ENCODE assay signal across 17 cellular contexts in the genomic region with DNA sequence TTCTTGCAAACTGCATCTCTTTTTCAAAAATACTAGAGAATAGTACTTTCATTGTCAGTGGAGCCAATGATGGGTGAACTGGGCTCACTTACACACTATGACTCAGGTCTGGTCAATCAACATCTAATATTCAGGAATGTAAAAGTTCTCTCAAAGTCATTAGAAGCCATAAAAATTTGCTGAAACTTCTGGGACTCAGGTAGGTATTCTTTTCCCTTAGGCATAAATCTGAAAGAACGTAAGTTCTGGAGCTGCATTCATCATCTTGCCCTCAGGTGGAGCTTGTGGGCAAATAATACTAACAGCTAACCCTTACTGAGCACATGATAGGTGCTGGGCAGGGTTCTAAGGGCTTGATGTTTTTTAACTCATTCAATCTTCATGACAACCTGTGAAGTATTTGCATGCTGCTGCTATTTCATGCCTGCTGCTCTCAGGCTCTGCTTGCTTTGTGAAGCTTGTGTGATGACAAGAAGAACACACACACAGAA.
DNase-seq lines count a peak whose midpoint lies in the region; ATAC-seq and TF ChIP-seq lines count a peak whose summit lies in the region.
"Had no signal": no experiment of that assay in that cellular context is flagged by ENCODE, and none has a peak within 500 bp of the region (broad histone marks: within the 10 kb centered on the region; RNA-seq: fewer than 3 reads in every experiment).

No MANE protein-coding gene starts in this region.

- H3K9me3 ChIP-seq in IMR-90 (ENCODE audit: control insufficient read depth, insufficient read depth, low read length), result no peaks in the 10 kb centered on the region
- no peaks in the 10 kb centered on the region for H3K9me3 ChIP-seq in SK-N-SH
- H3K9me3 ChIP-seq: heart right ventricle had no signal

- H3K56ac ChIP-seq in IMR-90 (ENCODE audit: extremely low read depth, insufficient read depth, low read length), result no peak overlapping the region

- ATAC-seq in IMR-90 (ENCODE audit: low read depth) (peak; percentile 24; the same call in 1 of the 2 replicates), foreskin keratinocyte (peak; percentile 92), GM19452 (IDR thresholded peaks at IDR 0.05; ENCODE audit: unreplicated experiment) (no peak)
- ATAC-seq: activated CD8-positive, alpha-beta T cell treated with anti-CD3 and anti-CD28 coated beads, Interleukin-2, amount 10 ng/mL, durations not matched to agents 7 days and 5 days; heart right ventricle had no signal

- H3K9ac ChIP-seq in IMR-90 (ENCODE audit: low read depth, low read length) (no peak overlapping the region), SK-N-SH (no peak overlapping the region)

- H2BK20ac ChIP-seq in IMR-90 (ENCODE audit: low read depth, low read length), result no peak overlapping the region

- H3K36me3 ChIP-seq in IMR-90 (ENCODE audit: control insufficient read depth, insufficient read depth, low read length) (no peaks in the 10 kb centered on the region), SK-N-SH (replicated peaks in 1 of 2; ENCODE audit: control insufficient read depth in 1 of 2, insufficient read depth in 2 of 2, low read length in 1 of 2) (no peaks in the 10 kb centered on the region)
- H3K36me3 ChIP-seq: heart right ventricle had no signal

- H2AK9ac ChIP-seq in IMR-90 (replicated peaks; ENCODE audit: low read depth, low read length, poor library complexity), result no peak overlapping the region

- H3K27me3 ChIP-seq in IMR-90 (ENCODE audit: control insufficient read depth, insufficient read depth, low read length) (no peaks in the 10 kb centered on the region), SK-N-SH (ENCODE audit: insufficient read depth) (no peaks in the 10 kb centered on the region), foreskin keratinocyte (no peaks in the 10 kb centered on the region)

- no peak overlapping the region for H3K18ac ChIP-seq in IMR-90 (ENCODE audit: low read depth, low read length)

- H3K4me2 ChIP-seq in IMR-90 (ENCODE audit: low read depth, low read length) (no peak overlapping the region), SK-N-SH (no peak overlapping the region)

- no peak overlapping the region for H2BK15ac ChIP-seq in IMR-90 (ENCODE audit: low read depth, low read length)

- H2AK5ac ChIP-seq in IMR-90 (ENCODE audit: low read depth, low read length), result no peak overlapping the region

- in situ Hi-C loops in IMR-90 (cut with MboI; ENCODE audit: low sequenced_read_pairs), result no loop called here

- BruUV-seq in IMR-90 (replicated peaks; lab: Mats Ljungman, UMichigan), result no TSS peak

- H3K9me2 ChIP-seq in SK-N-SH, result no peaks in the 10 kb centered on the region

- CTCF ChIA-PET in IMR-90 (lab: Yijun Ruan, JAX), result interaction anchor here (0.5 to 0.6 kb wide), 2 partner anchors 28 to 349 kb away, joined by 3 read pairs; no protein-coding TSS in a partner anchor
- CTCF ChIA-PET in SK-N-SH (lab: Yijun Ruan, JAX), result no interaction called here

- DNase-seq in IMR-90, result peak; percentile 64
- no peak for DNase-seq in SK-N-SH
- peak; percentile 83 to 90 for DNase-seq in foreskin keratinocyte
- DNase-seq in renal cortical epithelial cell (ENCODE audit: low read depth), result peak; percentile 98
- no peak for DNase-seq in globus pallidus (ENCODE audit: low spot score)
- no peak for DNase-seq in SW480 (ENCODE audit: low spot score)
- DNase-seq: activated B cell treated with CpG ODN at 0.5 μM for 24 hours; activated CD8-positive, alpha-beta T cell treated with anti-CD3 and anti-CD28 coated beads, Interleukin-2, amount 10 ng/mL, durations not matched to agents 7 days and 5 days; activated naive CD8-positive, alpha-beta T cell treated with anti-CD3 and anti-CD28 coated beads, Interleukin-2, amount 10 ng/mL, durations not matched to agents 7 days and 5 days; activated T-cell treated with anti-CD3 and anti-CD28 coated beads, Interleukin-2, amount 50 U/mL, for 48 hours; caudate nucleus; heart right ventricle; NCI-H1694 treated with DMSO at 0.1 percent for 48 hours; NCI-H2227 treated with DMSO at 0.1 percent for 48 hours; SIG-M5; T-helper 2 cell had no signal

- no peak overlapping the region for H3K4me3 ChIP-seq in IMR-90 (ENCODE audit: insufficient read depth, low read depth, low read length)
- H3K4me3 ChIP-seq in SK-N-SH (ENCODE audit: low read depth in 2 of 2, low read length in 1 of 2), result no peak overlapping the region
- H3K4me3 ChIP-seq: heart right ventricle had no signal

- POLR2A ChIA-PET in IMR-90 (lab: Charles Lee; ENCODE audit: unreplicated experiment) (no interaction called here), SK-N-SH (lab: Yijun Ruan, JAX) (no interaction called here)

- H2BK120ac ChIP-seq in IMR-90 (ENCODE audit: low read depth, low read length), result no peak overlapping the region

- H3K79me2 ChIP-seq in SK-N-SH (ENCODE audit: insufficient read depth), result no peaks in the 10 kb centered on the region

- H3K4me1 ChIP-seq in IMR-90 (ENCODE audit: control insufficient read depth, insufficient read depth, low read length) (no peaks in the 10 kb centered on the region), SK-N-SH (ENCODE audit: control insufficient read depth in 1 of 2, insufficient read depth in 2 of 2, low read depth in 1 of 2, low read length in 1 of 2) (peaks cover 7 to 8% of the 10 kb centered on the region in 2 experiments; a peak in 3 of 4 replicates), foreskin keratinocyte (no peaks in the 10 kb centered on the region)

- H4K5ac ChIP-seq in IMR-90 (ENCODE audit: low read depth, low read length), result no peak overlapping the region

- H4K20me1 ChIP-seq in IMR-90 (ENCODE audit: insufficient read depth, low read length), result no peaks in the 10 kb centered on the region
- no peaks in the 10 kb centered on the region for H4K20me1 ChIP-seq in SK-N-SH (ENCODE audit: insufficient read depth)

- dilution Hi-C loops in IMR-90 (cut with HindIII; ENCODE audit: low sequenced_read_pairs, unreplicated experiment), result no loop called here

- TF ChIP-seq POLR2A in IMR-90 (IDR thresholded peaks at IDR 0.05; ENCODE audit: low read depth, low read length), result no peak

- H3K14ac ChIP-seq in IMR-90 (replicated peaks; ENCODE audit: low read depth, low read length), result no peak overlapping the region

- H3K9me1 ChIP-seq in IMR-90 (ENCODE audit: insufficient read depth, low read length), result no peaks in the 10 kb centered on the region

- H3K4ac ChIP-seq in IMR-90 (ENCODE audit: low read depth, low read length), result no peak overlapping the region

- TF ChIP-seq CTCF in IMR-90 (conservative IDR thresholded peaks at IDR 0.05; ENCODE audit: low read depth, low read length) (no peak), SK-N-SH (IDR thresholded peaks at IDR 0.05) (no peak), foreskin keratinocyte (conservative IDR thresholded peaks at IDR 0.05) (peak; percentile 50)

- H2BK5ac ChIP-seq in IMR-90 (ENCODE audit: low read depth, low read length, poor library complexity, severe bottlenecking), result no peak overlapping the region

- H3F3A ChIP-seq in SK-N-SH (replicated peaks; ENCODE audit: insufficient read depth), result peaks cover 15% of the 10 kb centered on the region

- H3K27ac ChIP-seq in IMR-90 (ENCODE audit: insufficient read depth, low read length) (no peak overlapping the region), SK-N-SH (ENCODE audit: low read depth in 2 of 2, low read length in 1 of 2) (peak overlapping the region in 1 of 2 experiments; percentile 56; a peak in 2 of 4 replicates), foreskin keratinocyte (no peak overlapping the region)
- H3K27ac ChIP-seq: heart right ventricle had no signal

- TF ChIP-seq EP300 in SK-N-SH (IDR thresholded peaks at IDR 0.05; ENCODE audit: borderline replicate concordance in 1 of 2, low read depth in 1 of 2, low read length in 1 of 2), result no peak

- H3K23ac ChIP-seq in IMR-90 (ENCODE audit: low read depth, low read length), result no peak overlapping the region

- no peak overlapping the region for H4K91ac ChIP-seq in IMR-90 (ENCODE audit: insufficient read depth, low read depth, low read length)

- intact Hi-C loops in IMR-90 (cut with micrococcal nuclease), result no loop called here

- no CpG with 5 or more reads among the region's 1 CpG for WGBS in IMR-90 (ENCODE audit: extremely low coverage in 2 of 2, insufficient read length in 1 of 2), 2 experiments
- 44% methylated on average over 1 of the region's 1 CpG for WGBS in SK-N-SH (ENCODE audit: low lambda C conversion rate)

- H2AFZ ChIP-seq in IMR-90 (replicated peaks; ENCODE audit: low read length, poor library complexity) (no peak overlapping the region), SK-N-SH (ENCODE audit: low read depth) (no peak overlapping the region)

- no peak overlapping the region for H4K8ac ChIP-seq in IMR-90 (ENCODE audit: low read depth in 2 of 2, low read length in 2 of 2)

- H3K79me1 ChIP-seq in IMR-90 (ENCODE audit: low read depth in 1 of 2, low read length in 2 of 2), result no peaks in the 10 kb centered on the region

- TF ChIP-seq RAD21 in IMR-90 (IDR thresholded peaks at IDR 0.05; ENCODE audit: low read length) (no peak), SK-N-SH (IDR thresholded peaks at IDR 0.05; ENCODE audit: low read length) (no peak)

TF ChIP-seq in IMR-90, 13 proteins besides CTCF, POLR2A, EP300 and RAD21 (continues in another document):
- TF ChIP-seq CHD1 (IDR thresholded peaks at IDR 0.05; ENCODE audit: low read depth, low read length), result no peak
- TF ChIP-seq RCOR1 (IDR thresholded peaks at IDR 0.05; ENCODE audit: insufficient replicate concordance, low read length), result no peak
- no peak for TF ChIP-seq MAZ (IDR thresholded peaks at IDR 0.05; ENCODE audit: borderline replicate concordance, low read depth, low read length)
- no peak for TF ChIP-seq CEBPB (IDR thresholded peaks at IDR 0.05; ENCODE audit: low read depth, low read length)

TF ChIP-seq in SK-N-SH, 30 proteins besides CTCF, POLR2A, EP300 and RAD21 (continues in another document):
- TF ChIP-seq FOXM1 (IDR thresholded peaks at IDR 0.05; ENCODE audit: low read depth) (no peak), FOSL2 (IDR thresholded peaks at IDR 0.05; ENCODE audit: borderline replicate concordance, low read depth) (peak; percentile 34; the same call in 1 of the 2 replicates), NFIC (IDR thresholded peaks at IDR 0.05; ENCODE audit: borderline replicate concordance) (peak; percentile 50; the same call in 1 of the 2 replicates)

Comparison
In these comparisons a context has a peak if more than half of its experiments do, and no peak if none do; other contexts are left out.
1. DNase-seq: peak in IMR-90 (single experiment), foreskin keratinocyte (2 of 2) and renal cortical epithelial cell (single experiment); none in SK-N-SH (single experiment), globus pallidus (single experiment) and SW480 (single experiment).